25 cellular contexts compared by ENCODE assay signal in genomic region chr4:95379633-95380032, GRCh38.
DNase-seq lines count a peak whose midpoint lies in the region; ATAC-seq, FAIRE-seq and TF ChIP-seq lines count a peak whose summit lies in the region.
"Had no signal": no experiment of that assay in that cellular context is flagged by ENCODE, and none has a peak within 500 bp of the region (broad histone marks: within the 10 kb centered on the region; RNA-seq: fewer than 3 reads in every experiment).

No MANE protein-coding gene starts in this region.

- peak; percentile 26 for FAIRE-seq in K562 (lab: Jason Lieb, UNC)
- FAIRE-seq in small intestine (lab: Jason Lieb, UNC): no peak
- FAIRE-seq: GM12878, GM12892, GM18507 had no signal

- H2AFZ ChIP-seq in K562 (ENCODE audit: low read depth, low read length): peak overlapping the region; percentile 87

- H3K36me3 ChIP-seq in WERI-Rb-1: no peaks in the 10 kb centered on the region
- H3K36me3 ChIP-seq in K562 (ENCODE audit: control insufficient read depth, insufficient read depth, low read length): no peaks in the 10 kb centered on the region
- H3K36me3 ChIP-seq in testis (ENCODE audit: low read depth, missing control alignments): no peaks in the 10 kb centered on the region
- no peaks in the 10 kb centered on the region for H3K36me3 ChIP-seq in small intestine (ENCODE audit: control insufficient read depth in 2 of 2, insufficient read depth in 2 of 2, low read length in 2 of 2)
- H3K36me3 ChIP-seq: BLaER1 had no signal

- H3K27ac Mint-ChIP-seq in activated naive CD4-positive, alpha-beta T cell treated with anti-CD3 and anti-CD28 coated beads for 36 hours: no peak overlapping the region
- H3K27ac Mint-ChIP-seq: CD14-positive monocyte; CD4-positive, alpha-beta memory T cell; CD4-positive, CD25-positive, alpha-beta regulatory T cell; CD8-positive, alpha-beta memory T cell had no signal

- peak overlapping the region; percentile 74 for H3K4me2 ChIP-seq in K562 (ENCODE audit: insufficient read depth, low read length)
- H3K4me2 ChIP-seq: BLaER1 had no signal

- no TSS peak for BruUV-seq in K562 (replicated peaks; lab: Mats Ljungman, UMichigan)

- peak overlapping the region; percentile 12 to 37; a peak in 2 of 4 replicates for H3K9ac ChIP-seq in K562 (ENCODE audit: insufficient read depth in 1 of 2, low read depth in 2 of 2, low read length in 2 of 2)
- H3K9ac ChIP-seq: BLaER1 had no signal

- no peaks in the 10 kb centered on the region for H3K36me3 Mint-ChIP-seq in activated naive CD4-positive, alpha-beta T cell treated with anti-CD3 and anti-CD28 coated beads for 36 hours (ENCODE audit: low read depth)
- H3K36me3 Mint-ChIP-seq: CD14-positive monocyte; CD4-positive, alpha-beta memory T cell; CD4-positive, CD25-positive, alpha-beta regulatory T cell; CD8-positive, alpha-beta memory T cell had no signal

- H3K27me3 ChIP-seq in WERI-Rb-1 (ENCODE audit: insufficient read depth, low read depth, severe bottlenecking) (no peaks in the 10 kb centered on the region), K562 (ENCODE audit: control insufficient read depth in 2 of 2, insufficient read depth in 2 of 2, low read length in 2 of 2) (no peaks in the 10 kb centered on the region), testis (no peaks in the 10 kb centered on the region), small intestine (ENCODE audit: control insufficient read depth in 2 of 2, insufficient read depth in 2 of 2, low read length in 2 of 2) (no peaks in the 10 kb centered on the region)
- H3K27me3 ChIP-seq: BE2C, BLaER1 had no signal

- CTCF ChIA-PET in K562 (lab: Yijun Ruan, JAX; ENCODE audit: low intra/inter-chr PET ratio): no interaction called here
- CTCF ChIA-PET in activated naive CD4-positive, alpha-beta T cell treated with anti-CD3 and anti-CD28 coated beads for 36 hours (lab: Charles Lee): no interaction called here

- peak; percentile 72 for ATAC-seq in K562
- ATAC-seq: GM12878 had no signal

- POLR2A ChIA-PET in K562 (lab: Yijun Ruan, JAX): no interaction called here

- intact Hi-C loops in K562 (cut with micrococcal nuclease) (no loop called here), testis (cut with DNase I; ENCODE audit: low total_unique reads) (no loop called here)
- intact Hi-C loops in activated naive CD4-positive, alpha-beta T cell treated with anti-CD3 and anti-CD28 coated beads for 36 hours (cut with micrococcal nuclease): no loop called here

- no peaks in the 10 kb centered on the region for H4K20me1 ChIP-seq in K562 (replicated peaks; ENCODE audit: control insufficient read depth, insufficient read depth, low read length)
- H4K20me1 ChIP-seq: BLaER1 had no signal

- H3K27ac ChIP-seq in WERI-Rb-1 (peak overlapping the region; percentile 78), K562 (ENCODE audit: extremely low read depth, low read depth, low read length) (no peak overlapping the region), testis (no peak overlapping the region), small intestine (ENCODE audit: low read depth in 1 of 2, low read length in 1 of 2) (no peak overlapping the region)
- H3K27ac ChIP-seq: BLaER1 had no signal

- in situ Hi-C loops in K562 (cut with MboI): no loop called here

- 36% methylated on average over 13 of the region's 13 CpGs for WGBS in K562 (ENCODE audit: insufficient coverage, low coverage, missing lambda C conversion rate)
- 64 to 77% methylated on average over 13 of the region's 13 CpGs for WGBS in testis, 2 donors
- WGBS in small intestine, 3 donors: 88 to 89% (median 89%) methylated on average over 13 of the region's 13 CpGs

- H3K4me3 Mint-ChIP-seq in activated naive CD4-positive, alpha-beta T cell treated with anti-CD3 and anti-CD28 coated beads for 36 hours: no peak overlapping the region
- H3K4me3 Mint-ChIP-seq: CD14-positive monocyte; CD4-positive, alpha-beta memory T cell; CD4-positive, CD25-positive, alpha-beta regulatory T cell; CD8-positive, alpha-beta memory T cell had no signal

- no peak for TF ChIP-seq RAD21 in K562 (CRISPR knock-in tag; conservative IDR thresholded peaks at IDR 0.05 in 1 of 2, IDR thresholded peaks at IDR 0.05 in 1 of 2)

- H3K9me1 ChIP-seq in K562 (ENCODE audit: control insufficient read depth, insufficient read depth, low read length): no peaks in the 10 kb centered on the region

- DNase-seq in WERI-Rb-1: peak; percentile 15
- peak in 2 of 4 experiments; percentile 7 to 21 for DNase-seq in K562 (ENCODE audit: extremely low read depth in 1 of 4, low spot score in 3 of 4)
- peak; percentile 19 for DNase-seq in testis
- DNase-seq in activated naive CD4-positive, alpha-beta T cell treated with anti-CD3 and anti-CD28 coated beads for 36 hours: no peak
- no peak for DNase-seq in small intestine
- DNase-seq: 8988T; ACHN; BE2C; C1 segment of cervical spinal cord; CD4-positive, alpha-beta memory T cell; CD4-positive, CD25-positive, alpha-beta regulatory T cell; CD8-positive, alpha-beta memory T cell; COR-L47; DMS 273 treated with DMSO at 0.1 percent for 48 hours; DMS153; DMS53; DMS79; DND-41; EL; GDM1 had no signal

- TF ChIP-seq CTCF in WERI-Rb-1 (IDR thresholded peaks at IDR 0.05; ENCODE audit: low read depth, low read length) (no peak), K562 (IDR thresholded peaks at IDR 0.05 in 2 of 3, conservative IDR thresholded peaks at IDR 0.05 in 1 of 3; ENCODE audit: insufficient read depth in 2 of 3, low read depth in 1 of 3, low read length in 3 of 3) (no peak), testis (IDR thresholded peaks at IDR 0.05) (no peak)

- H3K79me2 ChIP-seq in K562 (ENCODE audit: control insufficient read depth, insufficient read depth, low read length): no peaks in the 10 kb centered on the region

- TF ChIP-seq POLR2A in K562 (conservative IDR thresholded peaks at IDR 0.05): no peak
- TF ChIP-seq POLR2A in testis (IDR thresholded peaks at IDR 0.05): no peak

- no peaks in the 10 kb centered on the region for H3K4me1 Mint-ChIP-seq in activated naive CD4-positive, alpha-beta T cell treated with anti-CD3 and anti-CD28 coated beads for 36 hours (ENCODE audit: low read depth)
- H3K4me1 Mint-ChIP-seq: CD14-positive monocyte; CD4-positive, alpha-beta memory T cell; CD4-positive, CD25-positive, alpha-beta regulatory T cell; CD8-positive, alpha-beta memory T cell had no signal

- H3K27me3 Mint-ChIP-seq in activated naive CD4-positive, alpha-beta T cell treated with anti-CD3 and anti-CD28 coated beads for 36 hours (ENCODE audit: low read depth): peaks cover 4% of the 10 kb centered on the region
- H3K27me3 Mint-ChIP-seq: CD8-positive, alpha-beta memory T cell had no signal

- no peaks in the 10 kb centered on the region for H3K9me3 ChIP-seq in WERI-Rb-1 (ENCODE audit: severe bottlenecking)
- H3K9me3 ChIP-seq in K562 (replicated peaks; ENCODE audit: control insufficient read depth, insufficient read depth, low read depth, low read length): no peaks in the 10 kb centered on the region
- H3K9me3 ChIP-seq in testis: no peaks in the 10 kb centered on the region
- no peaks in the 10 kb centered on the region for H3K9me3 ChIP-seq in small intestine (ENCODE audit: control insufficient read depth, low read depth)
- H3K9me3 ChIP-seq: BE2C, BLaER1 had no signal

- no peaks in the 10 kb centered on the region; a peak in 1 of 5 replicates for H3K4me1 ChIP-seq in K562 (replicated peaks in 1 of 2; ENCODE audit: control insufficient read depth in 2 of 2, insufficient read depth in 2 of 2, low read length in 2 of 2)
- H3K4me1 ChIP-seq in testis: no peaks in the 10 kb centered on the region
- H3K4me1 ChIP-seq in small intestine (ENCODE audit: control insufficient read depth in 2 of 2, insufficient read depth in 1 of 2, low read depth in 1 of 2, low read length in 1 of 2): no peaks in the 10 kb centered on the region
- H3K4me1 ChIP-seq: BLaER1 had no signal

- no peak overlapping the region for H3K4me3 ChIP-seq in WERI-Rb-1 (ENCODE audit: low read depth, low read length)
- H3K4me3 ChIP-seq in K562: 0 out of 2 replicates have a peak overlapping the region, but pooled peaks have one; percentile 11
- peak overlapping the region; percentile 7 to 14 for H3K4me3 ChIP-seq in testis
- no peak overlapping the region for H3K4me3 ChIP-seq in small intestine (ENCODE audit: low read depth in 1 of 2, low read length in 2 of 2)
- H3K4me3 ChIP-seq: BLaER1, GM12878 had no signal

- TF ChIP-seq EP300 in K562 (IDR thresholded peaks at IDR 0.05; ENCODE audit: low read length): no peak

- no peaks in the 10 kb centered on the region for H3K9me3 Mint-ChIP-seq in activated naive CD4-positive, alpha-beta T cell treated with anti-CD3 and anti-CD28 coated beads for 36 hours
- H3K9me3 Mint-ChIP-seq: CD4-positive, alpha-beta memory T cell had no signal

TF ChIP-seq in K562, 482 proteins besides CTCF, POLR2A, EP300 and RAD21:
- peak; percentile 60; the same call in 1 of the 2 replicates for TF ChIP-seq ZBTB33 (CRISPR knock-in tag; IDR thresholded peaks at IDR 0.05)
- TF ChIP-seq NFRKB (IDR thresholded peaks at IDR 0.05; ENCODE audit: low read depth): 0 out of 2 replicates have a peak, but pooled peaks have one; percentile 41
- no peak for TF ChIP-seq ZNF3 (CRISPR knock-in tag; IDR thresholded peaks at IDR 0.05)
- TF ChIP-seq YY1 (IDR thresholded peaks at IDR 0.05; ENCODE audit: borderline replicate concordance in 1 of 3, control insufficient read depth in 1 of 3, extremely low read depth in 1 of 3, insufficient read depth in 3 of 3, insufficient read length in 1 of 3, insufficient replicate concordance in 2 of 3, low read depth in 1 of 3, low read length in 2 of 3): peak in 1 of 3 experiments; percentile 83
- no peak for TF ChIP-seq ZZZ3 (IDR thresholded peaks at IDR 0.05)
- no peak for TF ChIP-seq SMAD4 (CRISPR knock-in tag; conservative IDR thresholded peaks at IDR 0.05)
- TF ChIP-seq RBBP5 (IDR thresholded peaks at IDR 0.05; ENCODE audit: borderline replicate concordance, insufficient read depth, low read length, poor library complexity, severe bottlenecking): no peak
- no peak for TF ChIP-seq HDAC6 (IDR thresholded peaks at IDR 0.05; ENCODE audit: low read depth, low read length)

Comparison
In these comparisons a context has a peak if more than half of its experiments do, and no peak if none do; other contexts are left out.
1. DNase-seq: peak in WERI-Rb-1 (single experiment) and testis (single experiment); none in activated naive CD4-positive, alpha-beta T cell treated with anti-CD3 and anti-CD28 coated beads for 36 hours (single experiment) and small intestine (single experiment).
2. H3K4me3 ChIP-seq: peak in K562 (single experiment) and testis (2 of 2); none in WERI-Rb-1 (single experiment) and small intestine (0 of 2).